Comparison of ENCODE assay signal across 18 cellular contexts in the genomic region with DNA sequence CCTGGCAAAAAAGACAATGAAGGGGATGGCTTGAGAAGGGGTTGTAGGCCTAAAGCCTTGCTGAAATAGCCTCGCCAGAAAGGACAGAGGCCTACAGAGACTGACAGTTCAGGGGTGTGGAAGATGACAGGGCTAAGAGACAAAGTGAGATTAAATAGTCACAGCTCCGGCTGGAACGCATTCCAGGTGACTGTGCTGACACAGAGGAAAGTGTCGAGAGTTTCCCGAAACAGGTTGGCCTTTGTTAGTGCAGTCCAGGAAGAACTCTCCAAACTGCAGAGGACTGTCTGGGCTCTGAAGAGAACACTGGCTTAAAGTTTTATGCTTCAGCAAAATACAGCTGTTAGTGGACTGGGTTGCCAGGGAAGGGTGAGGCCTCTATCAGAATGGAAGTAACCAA. TPM values are rescaled to one million over a fixed set of nuclear protein-coding genes. Genes with fewer than 3 reads are reported as not detected.
DNase-seq lines count a peak whose midpoint lies in the region; ATAC-seq, FAIRE-seq and TF ChIP-seq lines count a peak whose summit lies in the region.
"Had no signal": no experiment of that assay in that cellular context is flagged by ENCODE, and none has a peak within 500 bp of the region (broad histone marks: within the 10 kb centered on the region; RNA-seq: fewer than 3 reads in every experiment).

No MANE protein-coding gene starts in this region.

- no peak overlapping the region for H3K27ac ChIP-seq in astrocyte (ENCODE audit: low read depth, low read length)
- H3K27ac ChIP-seq in hepatocyte, result peak overlapping the region; percentile 9
- H3K27ac ChIP-seq in spleen, result no peak overlapping the region

- intact Hi-C loops in spleen (cut with DNase I; ENCODE audit: low total_unique reads), result no loop called here

- H3K4me1 ChIP-seq in astrocyte (ENCODE audit: insufficient read depth, low read length), result peaks cover 18% of the 10 kb centered on the region
- no peaks in the 10 kb centered on the region for H3K4me1 ChIP-seq in hepatocyte (ENCODE audit: insufficient read depth)
- H3K4me1 ChIP-seq in spleen, result peaks cover 0 to 8% (median 4%) of the 10 kb centered on the region in 6 donors

- H3K4me2 ChIP-seq in astrocyte (ENCODE audit: low read length), result no peak overlapping the region
- no peak overlapping the region for H3K4me2 ChIP-seq in hepatocyte

- no peak for FAIRE-seq in astrocyte (lab: Jason Lieb, UNC)

- H3K79me2 ChIP-seq in astrocyte (ENCODE audit: insufficient read depth, low read length), result no peaks in the 10 kb centered on the region
- no peaks in the 10 kb centered on the region for H3K79me2 ChIP-seq in hepatocyte

- H3K9me3 ChIP-seq in astrocyte (ENCODE audit: insufficient read depth, low read depth, low read length) (no peaks in the 10 kb centered on the region), hepatocyte (ENCODE audit: low read depth) (no peaks in the 10 kb centered on the region), spleen (no peaks in the 10 kb centered on the region)

- H3K9me3 Mint-ChIP-seq in astrocyte (ENCODE audit: unreplicated experiment) (peaks cover 2% of the 10 kb centered on the region), progenitor cell of endocrine pancreas (ENCODE audit: low read depth) (no peaks in the 10 kb centered on the region)

- H4K20me1 ChIP-seq in astrocyte (ENCODE audit: insufficient read depth, low read length) (no peaks in the 10 kb centered on the region), hepatocyte (ENCODE audit: insufficient read depth, poor library complexity, severe bottlenecking) (no peaks in the 10 kb centered on the region)

- no peak for ATAC-seq in HG03097 (IDR thresholded peaks at IDR 0.05; ENCODE audit: low FRiP score, unreplicated experiment)
- ATAC-seq: Panc1 had no signal

- no peaks in the 10 kb centered on the region for H3K36me3 ChIP-seq in astrocyte (ENCODE audit: insufficient read depth, low read length)
- H3K36me3 ChIP-seq in hepatocyte (replicated peaks; ENCODE audit: insufficient read depth, low read depth), result no peaks in the 10 kb centered on the region
- no peaks in the 10 kb centered on the region for H3K36me3 ChIP-seq in spleen

- H3K9ac ChIP-seq in astrocyte (ENCODE audit: low read length), result no peak overlapping the region

- WGBS in hepatocyte (ENCODE audit: low lambda C conversion rate, missing lambda C conversion rate), result 46% methylated on average over 5 of the region's 5 CpGs
- 73 to 88% (median 82%) methylated on average over 5 of the region's 5 CpGs for WGBS in spleen, 5 donors

- H3K36me3 Mint-ChIP-seq in astrocyte (ENCODE audit: low read depth, unreplicated experiment), result peaks cover 1% of the 10 kb centered on the region
- no peaks in the 10 kb centered on the region for H3K36me3 Mint-ChIP-seq in progenitor cell of endocrine pancreas (ENCODE audit: insufficient read depth)
- H3K36me3 Mint-ChIP-seq: CD14-positive monocyte had no signal

- H3K4me3 ChIP-seq in astrocyte (ENCODE audit: insufficient read depth, low read depth, low read length), result no peak overlapping the region
- no peak overlapping the region for H3K4me3 ChIP-seq in hepatocyte
- no peak overlapping the region for H3K4me3 ChIP-seq in spleen

- H3K4me3 Mint-ChIP-seq in astrocyte (ENCODE audit: unreplicated experiment) (no peak overlapping the region), progenitor cell of endocrine pancreas (ENCODE audit: low read depth) (no peak overlapping the region)
- H3K4me3 Mint-ChIP-seq: CD14-positive monocyte had no signal

- no peak for DNase-seq in astrocyte (ENCODE audit: low read depth)
- peak; percentile 52 to 53 for DNase-seq in erythroblast (lab: John Stamatoyannopoulos, UW)
- DNase-seq in hepatocyte (ENCODE audit: low spot score), result peak; percentile 29
- no peak for DNase-seq in progenitor cell of endocrine pancreas (ENCODE audit: low spot score, unreplicated experiment)
- DNase-seq in spleen, result no peak
- DNase-seq in NCI-H69 (lab: John Stamatoyannopoulos, UW), result no peak
- DNase-seq: ACHN, AML-193, DMS153, EL, GOT3, NCI-H1048, NCI-H1436 treated with DMSO at 0.1 percent for 48 hours, NCI-H2029 treated with DMSO at 0.1 percent for 48 hours, NCI-H510A had no signal

- no peak for TF ChIP-seq CTCF in astrocyte (IDR thresholded peaks at IDR 0.05; ENCODE audit: insufficient read depth, low read depth, low read length)
- no peak for TF ChIP-seq CTCF in hepatocyte (IDR thresholded peaks at IDR 0.05; ENCODE audit: poor library complexity)
- TF ChIP-seq CTCF in progenitor cell of endocrine pancreas (IDR thresholded peaks at IDR 0.05; ENCODE audit: unreplicated experiment), result no peak
- no peak for TF ChIP-seq CTCF in spleen (IDR thresholded peaks at IDR 0.05 in 8 of 11, conservative IDR thresholded peaks at IDR 0.05 in 3 of 11)

- H3K27me3 Mint-ChIP-seq in astrocyte (ENCODE audit: low read depth, unreplicated experiment), result no peaks in the 10 kb centered on the region
- peaks cover 33% of the 10 kb centered on the region for H3K27me3 Mint-ChIP-seq in progenitor cell of endocrine pancreas

- H3K4me1 Mint-ChIP-seq in astrocyte (ENCODE audit: low read depth, unreplicated experiment) (peaks cover 29% of the 10 kb centered on the region), progenitor cell of endocrine pancreas (ENCODE audit: low read depth) (peaks cover 15% of the 10 kb centered on the region)

- H3K9me2 ChIP-seq in hepatocyte (replicated peaks; ENCODE audit: insufficient read depth), result no peaks in the 10 kb centered on the region

- H3K27ac Mint-ChIP-seq in astrocyte (ENCODE audit: unreplicated experiment) (peak overlapping the region; percentile 34), progenitor cell of endocrine pancreas (peak overlapping the region; percentile 55)

- no peaks in the 10 kb centered on the region for H3K27me3 ChIP-seq in astrocyte (ENCODE audit: insufficient read depth, low read length)
- no peaks in the 10 kb centered on the region for H3K27me3 ChIP-seq in hepatocyte
- H3K27me3 ChIP-seq in spleen (replicated peaks in 1 of 7), result no peaks in the 10 kb centered on the region

- no peak overlapping the region for H2AFZ ChIP-seq in astrocyte (ENCODE audit: low read depth, low read length)
- no peak overlapping the region for H2AFZ ChIP-seq in hepatocyte

- TF ChIP-seq POLR2A in erythroblast (IDR thresholded peaks at IDR 0.05; ENCODE audit: low read length) (no peak), spleen (IDR thresholded peaks at IDR 0.05) (no peak)

RNA-seq across cellular contexts. Expression of a gene that starts 52.8 kb away (rescaled TPM):
- total RNA-seq in astrocyte (9.0 and 10.5 TPM in 2 replicates), hepatocyte (9.9 and 16.0 TPM in 2 replicates), progenitor cell of endocrine pancreas (11.2 and 11.3 TPM in 2 replicates), spleen (10 to 100 TPM; 12.5 to 30.8 (median 16.9) TPM)
- polyA plus RNA-seq in hepatocyte (7.4 and 7.6 TPM in 2 replicates), spleen (10 to 100 TPM in 2 of 3 donors, 1 to 10 TPM in 1; 9.1 to 11.8 (median 10.3) TPM)

RNA-seq across cellular contexts. Expression of a gene that starts 52.9 kb away (rescaled TPM):
- total RNA-seq in astrocyte (1.9 and 3.5 TPM in 2 replicates), hepatocyte (5.6 and 6.5 TPM in 2 replicates), progenitor cell of endocrine pancreas (15.0 and 17.4 TPM in 2 replicates), spleen (1 to 10 TPM; 3.4 to 7.3 (median 4.4) TPM)
- polyA plus RNA-seq in hepatocyte (3.9 and 5.6 TPM in 2 replicates), spleen (1 to 10 TPM; 3.4 to 9.0 (median 4.4) TPM)
- polyA plus RNA-seq: CD14-positive monocyte had no signal

Comparison
In these comparisons a context has a peak if more than half of its experiments do, and no peak if none do; other contexts are left out.
1. DNase-seq: peak in erythroblast (2 of 2) and hepatocyte (single experiment); none in astrocyte (single experiment), progenitor cell of endocrine pancreas (single experiment), spleen (single experiment) and NCI-H69 (single experiment).